8 cellular contexts compared by ENCODE assay signal in genomic region chr10:68600041-68600778, GRCh38. TPM values are rescaled to one million over a fixed set of nuclear protein-coding genes. Genes with fewer than 3 reads are reported as not detected.
DNase-seq lines count a peak whose midpoint lies in the region; ATAC-seq, FAIRE-seq and TF ChIP-seq lines count a peak whose summit lies in the region.

No MANE protein-coding gene starts in this region.

- H4K91ac ChIP-seq in H1 (replicated peaks; ENCODE audit: insufficient read length, low read length) = peak overlapping the region; percentile 57

- H3K27ac ChIP-seq in BLaER1 treated with 17β-estradiol and CSF1 and Interleukin-3, amounts not matched to agents 10 nM and 100 nM = peak overlapping the region in 3 of 11 experiments; percentile 16 to 50 (median 21); a peak in 3 of 22 replicates
- H3K27ac ChIP-seq in H1 (ENCODE audit: low read depth, low read length) = peak overlapping the region; percentile 65

- CTCF ChIA-PET in activated CD4-positive, alpha-beta memory T cell treated with anti-CD3 and anti-CD28 coated beads, Interleukin-2, amount 10 ng/mL, durations not matched to agents 7 days and 5 days (lab: Charles Lee) = interaction anchor here (0.9 to 1.7 kb wide), 3 partner anchors 8 to 50 kb away, joined by 4 to 6 read pairs (median 4); no protein-coding TSS in a partner anchor
- CTCF ChIA-PET in H1 (lab: Charles Lee; ENCODE audit: partially characterized antibody) = interaction anchor here (0.9 to 2.9 kb wide), 8 partner anchors 11 to 125 kb away, joined by 3 to 11 read pairs (median 3); partner anchors contain the start of gene TET1

- H3K18ac ChIP-seq in H1 (ENCODE audit: extremely low read depth, low read length) = peak overlapping the region; percentile 76; the same call in 1 of the 2 replicates

- H3K79me1 ChIP-seq in H1 (ENCODE audit: low read depth, low read length) = peaks cover 7% of the 10 kb centered on the region

- peak overlapping the region; percentile 59 to 77 (median 73) for H3K4me2 ChIP-seq in BLaER1 treated with 17β-estradiol and CSF1 and Interleukin-3, amounts not matched to agents 10 nM and 100 nM
- peak overlapping the region; percentile 77 to 87 for H3K4me2 ChIP-seq in H1 (ENCODE audit: insufficient read depth in 1 of 2, low read depth in 2 of 2, low read length in 2 of 2)

- peak overlapping the region; percentile 79 for H3K27ac Mint-ChIP-seq in activated CD4-positive, alpha-beta memory T cell treated with anti-CD3 and anti-CD28 coated beads, Interleukin-2, amount 10 ng/mL, durations not matched to agents 7 days and 5 days

- FAIRE-seq in H1 (lab: Jason Lieb, UNC) = peak; percentile 95

- TF ChIP-seq EP300 in H1 (IDR thresholded peaks at IDR 0.05; ENCODE audit: borderline replicate concordance in 1 of 2, low read depth in 2 of 2, low read length in 2 of 2) = peak in 1 of 2 experiments; percentile 50; a peak in 1 of 3 replicates

- peak overlapping the region; percentile 90 for H4K5ac ChIP-seq in H1 (ENCODE audit: insufficient read length, low read depth, low read length)

- H3K4me3 ChIP-seq in BLaER1 treated with 17β-estradiol and CSF1 and Interleukin-3, amounts not matched to agents 10 nM and 100 nM = peak overlapping the region; percentile 7 to 49 (median 42); a peak in 19 of 20 replicates
- H3K4me3 ChIP-seq in H1 (ENCODE audit: extremely low read depth in 1 of 4, insufficient read depth in 2 of 4, low read depth in 3 of 4, low read length in 4 of 4) = peak overlapping the region; percentile 21 to 51 (median 34); a peak in 7 of 8 replicates

- H3K79me2 ChIP-seq in H1 (ENCODE audit: control insufficient read depth in 1 of 2, insufficient read depth in 2 of 2, low read length in 2 of 2) = peaks cover 0 to 63% of the 10 kb centered on the region in 2 experiments; a peak in 2 of 4 replicates

- no peaks in the 10 kb centered on the region for H3K9me3 ChIP-seq in BLaER1 treated with 17β-estradiol and CSF1 and Interleukin-3, amounts not matched to agents 10 nM and 100 nM (replicated peaks in 1 of 11)
- H3K9me3 ChIP-seq in H1 (ENCODE audit: insufficient read depth in 2 of 2, low read depth in 1 of 2, low read length in 1 of 2) = no peaks in the 10 kb centered on the region

- H3K56ac ChIP-seq in H1 (replicated peaks; ENCODE audit: insufficient read length, low read depth, low read length) = no peak overlapping the region

- H3K36me3 ChIP-seq in BLaER1 treated with 17β-estradiol and CSF1 and Interleukin-3, amounts not matched to agents 10 nM and 100 nM = no peaks in the 10 kb centered on the region
- peaks cover 0 to 24% (median 4%) of the 10 kb centered on the region in 4 experiments; a peak in 4 of 8 replicates for H3K36me3 ChIP-seq in H1 (ENCODE audit: control insufficient read depth in 2 of 4, insufficient read depth in 4 of 4, low read length in 3 of 4)

- H2AK5ac ChIP-seq in H1 (ENCODE audit: low read depth, low read length) = no peak overlapping the region

- peak; percentile 90 to 91 for DNase-seq in NCI-H526 (lab: John Stamatoyannopoulos, UW)
- DNase-seq in activated CD4-positive, alpha-beta memory T cell treated with anti-CD3 and anti-CD28 coated beads, Interleukin-2, amount 10 ng/mL, durations not matched to agents 7 days and 5 days = peak; percentile 70
- peak; percentile 82 to 86 for DNase-seq in H1 (ENCODE audit: low read depth in 1 of 2, low spot score in 2 of 2)
- peak; percentile 94 for DNase-seq in medulla oblongata (ENCODE audit: extremely low spot score)
- DNase-seq in stimulated activated CD8-positive, alpha-beta memory T cell treated with anti-CD3 and anti-CD28 coated beads, Interleukin-15, amount 100 ng/mL, for 1 hour (ENCODE audit: low read depth) = peak; percentile 0

- H3K23ac ChIP-seq in H1 (ENCODE audit: insufficient read length) = no peak overlapping the region

- peak; percentile 27 to 72 for TF ChIP-seq POLR2A in H1 (IDR thresholded peaks at IDR 0.05; ENCODE audit: control extremely low read depth in 1 of 2, low read depth in 2 of 2, low read length in 2 of 2)

- peak overlapping the region; percentile 78 for H3K4me3 Mint-ChIP-seq in activated CD4-positive, alpha-beta memory T cell treated with anti-CD3 and anti-CD28 coated beads, Interleukin-2, amount 10 ng/mL, durations not matched to agents 7 days and 5 days

- no peak overlapping the region for H3K14ac ChIP-seq in H1 (ENCODE audit: insufficient read length)

- H3K36me3 Mint-ChIP-seq in activated CD4-positive, alpha-beta memory T cell treated with anti-CD3 and anti-CD28 coated beads, Interleukin-2, amount 10 ng/mL, durations not matched to agents 7 days and 5 days (ENCODE audit: low read depth) = peaks cover 2% of the 10 kb centered on the region

- peak; percentile 78 for ATAC-seq in GM19324 (IDR thresholded peaks at IDR 0.05; ENCODE audit: low FRiP score, unreplicated experiment)
- ATAC-seq in HG03457 (IDR thresholded peaks at IDR 0.05; ENCODE audit: unreplicated experiment) = peak; percentile 79

- no peak overlapping the region for H3K4ac ChIP-seq in H1 (replicated peaks; ENCODE audit: insufficient read length, low read depth, low read length)

- H3K27me3 ChIP-seq in BLaER1 treated with 17β-estradiol and CSF1 and Interleukin-3, amounts not matched to agents 10 nM and 100 nM = peaks cover 0 to 27% (median 10%) of the 10 kb centered on the region in 11 experiments; a peak in 12 of 22 replicates
- H3K27me3 ChIP-seq in H1 (replicated peaks in 1 of 4; ENCODE audit: control insufficient read depth in 3 of 4, extremely low read depth in 1 of 4, insufficient read depth in 3 of 4, low read length in 3 of 4) = no peaks in the 10 kb centered on the region

- H3K23me2 ChIP-seq in H1 (ENCODE audit: low read depth, low read length) = peaks cover 3% of the 10 kb centered on the region; the same call in 1 of the 2 replicates

- peak; percentile 13 to 27; a peak in 2 of 4 replicates for TF ChIP-seq RAD21 in H1 (IDR thresholded peaks at IDR 0.05 in 1 of 2, conservative IDR thresholded peaks at IDR 0.05 in 1 of 2; ENCODE audit: low read depth in 2 of 2, low read length in 2 of 2)

- H3K4me1 ChIP-seq in BLaER1 treated with 17β-estradiol and CSF1 and Interleukin-3, amounts not matched to agents 10 nM and 100 nM = peaks cover 8 to 20% (median 14%) of the 10 kb centered on the region in 10 experiments; a peak in 16 of 20 replicates
- H3K4me1 ChIP-seq in H1 (replicated peaks in 1 of 4; ENCODE audit: control insufficient read depth in 3 of 4, insufficient read depth in 4 of 4, low read length in 3 of 4) = peaks cover 8 to 20% (median 13%) of the 10 kb centered on the region in 4 experiments

- H3K27me3 Mint-ChIP-seq in activated CD4-positive, alpha-beta memory T cell treated with anti-CD3 and anti-CD28 coated beads, Interleukin-2, amount 10 ng/mL, durations not matched to agents 7 days and 5 days = no peaks in the 10 kb centered on the region

- peaks cover 33% of the 10 kb centered on the region for H3K4me1 Mint-ChIP-seq in activated CD4-positive, alpha-beta memory T cell treated with anti-CD3 and anti-CD28 coated beads, Interleukin-2, amount 10 ng/mL, durations not matched to agents 7 days and 5 days

- H3K9ac ChIP-seq in BLaER1 treated with 17β-estradiol and CSF1 and Interleukin-3, amounts not matched to agents 10 nM and 100 nM = peak overlapping the region in 9 of 11 experiments; percentile 2 to 45 (median 31); a peak in 10 of 22 replicates
- peak overlapping the region in 3 of 4 experiments; percentile 15 to 63 (median 62); a peak in 4 of 7 replicates for H3K9ac ChIP-seq in H1 (replicated peaks in 1 of 4; ENCODE audit: extremely low read depth in 1 of 4, low read depth in 3 of 4, low read length in 3 of 4)

- no peak overlapping the region for H2BK120ac ChIP-seq in H1 (replicated peaks; ENCODE audit: low read depth, low read length)

- H2BK5ac ChIP-seq in H1 (ENCODE audit: low read depth, low read length) = peak overlapping the region; percentile 77

- no peaks in the 10 kb centered on the region for H3K9me3 Mint-ChIP-seq in activated CD4-positive, alpha-beta memory T cell treated with anti-CD3 and anti-CD28 coated beads, Interleukin-2, amount 10 ng/mL, durations not matched to agents 7 days and 5 days

- no peak overlapping the region for H2BK20ac ChIP-seq in H1 (ENCODE audit: low read length)

- H4K20me1 ChIP-seq in BLaER1 treated with 17β-estradiol and CSF1 and Interleukin-3, amounts not matched to agents 10 nM and 100 nM = peaks cover 0 to 4% (median 0%) of the 10 kb centered on the region in 11 experiments; a peak in 1 of 22 replicates
- H4K20me1 ChIP-seq in H1 (replicated peaks in 1 of 2; ENCODE audit: control insufficient read depth in 1 of 2, insufficient read depth in 2 of 2, low read length in 2 of 2) = peaks cover 0 to 9% of the 10 kb centered on the region in 2 experiments

- H2AFZ ChIP-seq in H1 (ENCODE audit: low read length) = no peak overlapping the region

- peak overlapping the region; percentile 60; the same call in 1 of the 2 replicates for H4K8ac ChIP-seq in H1 (ENCODE audit: extremely low read depth, insufficient read depth, low read length)

- TF ChIP-seq CTCF in H1 (IDR thresholded peaks at IDR 0.05; ENCODE audit: control extremely low read depth in 1 of 3, insufficient read depth in 1 of 3, low read depth in 1 of 3, low read length in 3 of 3) = no peak

- POLR2A ChIA-PET in activated CD4-positive, alpha-beta memory T cell treated with anti-CD3 and anti-CD28 coated beads, Interleukin-2, amount 10 ng/mL, durations not matched to agents 7 days and 5 days (lab: Charles Lee) = interaction anchor here (0.9 to 2.6 kb wide), 7 partner anchors 12 to 355 kb away, joined by 3 to 11 read pairs (median 4); partner anchors contain the start of genes CCAR1, DDX21, SLC25A16 and TET1
- POLR2A ChIA-PET in H1 (lab: Charles Lee; ENCODE audit: partially characterized antibody) = interaction anchor here (0.6 to 3.4 kb wide), 16 partner anchors 9 to 301 kb away, joined by 3 to 55 read pairs (median 7); partner anchors contain the start of genes CCAR1, DDX50 and TET1

- H2BK15ac ChIP-seq in H1 (ENCODE audit: low read length) = no peak overlapping the region

- 9% methylated on average over 17 of the region's 17 CpGs; no CpG with 5 or more reads in 1 of the 2 experiments for WGBS in H1 (ENCODE audit: extremely low coverage in 1 of 2, insufficient coverage in 1 of 2, insufficient read length in 1 of 2, insufficient replicate concordance in 2 of 2, low coverage in 1 of 2, low lambda C conversion rate in 2 of 2, missing lambda C conversion rate in 1 of 2), 2 experiments

- peak overlapping the region; percentile 45; the same call in 1 of the 2 replicates for H2BK12ac ChIP-seq in H1 (ENCODE audit: low read depth, low read length)

RNA-seq across cellular contexts. Expression of gene TET1, which starts 40.1 kb away (rescaled TPM):
- total RNA-seq in activated CD4-positive, alpha-beta memory T cell treated with anti-CD3 and anti-CD28 coated beads, Interleukin-2, amount 10 ng/mL, durations not matched to agents 7 days and 5 days = 1 to 10 TPM; 1.5 to 1.6 TPM
- total RNA-seq in H1 (2021; fragmentation: NEBNext Ultra II Directional; extraction: Animal tissue kit (Norgen Biotek cat#: 25700)) = 68.5 and 69.3 TPM in 2 replicates
- polyA plus RNA-seq in H1 (2011; rRNA removed) = 10.3 and 15.2 TPM in 2 replicates
- polyA plus RNA-seq in H1 (2011; cell fraction: cytosol; rRNA removed) = 12.2 TPM
- 38.0 TPM for polyA plus RNA-seq in H1 (2011; cell fraction: nucleus; rRNA removed)
- polyA plus RNA-seq in H1 (2012, experiment 1 of 2) = 14.1 to 23.4 TPM (median 18.2 TPM) in 4 replicates
- 1.4 TPM for polyA plus RNA-seq in H1 (2012, experiment 2 of 2)
- 33.6 TPM for polyA plus RNA-seq in H1 (2013, experiment 1 of 2)
- polyA plus RNA-seq in H1 (2013, experiment 2 of 2) = 28.9 TPM
- polyA minus RNA-seq in H1 (2011; rRNA and poly(A)+ RNA removed) = 108 and 130 TPM in 2 replicates
- 44.9 TPM for polyA minus RNA-seq in H1 (2011; cell fraction: cytosol; rRNA and poly(A)+ RNA removed)
- polyA minus RNA-seq in H1 (2011; cell fraction: nucleus; rRNA and poly(A)+ RNA removed) = 245 TPM

Comparison
In these comparisons a context has a peak if more than half of its experiments do, and no peak if none do; other contexts are left out.
1. DNase-seq: peak in every context shown above with its lines; median percentile 94 in medulla oblongata; 90 in NCI-H526; 84 in H1; 70 in activated CD4-positive, alpha-beta memory T cell treated with anti-CD3 and anti-CD28 coated beads, Interleukin-2, amount 10 ng/mL, durations not matched to agents 7 days and 5 days; 0 in stimulated activated CD8-positive, alpha-beta memory T cell treated with anti-CD3 and anti-CD28 coated beads, Interleukin-15, amount 100 ng/mL, for 1 hour.
2. RNA of gene TET1, which starts 40.1 kb away (total RNA-seq): 68.5 to 69.3 TPM in H1; 1.5 to 1.6 TPM in activated CD4-positive, alpha-beta memory T cell treated with anti-CD3 and anti-CD28 coated beads, Interleukin-2, amount 10 ng/mL, durations not matched to agents 7 days and 5 days; every median in the first group is over 10 times any median in the second.